Comparison of ENCODE assay signal across 1 cellular context in genomic region chr5:74103131-74104023, GRCh38.
TF ChIP-seq lines count a peak whose summit lies in the region.

No MANE protein-coding gene starts in this region.

TF ChIP-seq in GM23338, 12 proteins besides CTCF, POLR2A, EP300 and RAD21:
- TF ChIP-seq REST (IDR thresholded peaks at IDR 0.05; ENCODE audit: unreplicated experiment) (no peak), CREB1 (CRISPR knock-in tag; IDR thresholded peaks at IDR 0.05; ENCODE audit: low read depth) (no peak), STAT1 (IDR thresholded peaks at IDR 0.05; ENCODE audit: unreplicated experiment) (no peak), NANOG (IDR thresholded peaks at IDR 0.05; ENCODE audit: borderline replicate concordance) (no peak), EZH2 (IDR thresholded peaks at IDR 0.05; ENCODE audit: low read depth, unreplicated experiment) (no peak), POLR2AphosphoS5 (IDR thresholded peaks at IDR 0.05; ENCODE audit: low read depth) (no peak), ZNF114 (CRISPR knock-in tag; IDR thresholded peaks at IDR 0.05) (no peak), ETS1 (IDR thresholded peaks at IDR 0.05) (no peak)
